ENCODE assay signal across 28 cellular contexts in genomic region chr2:192876698-192877097, GRCh38.
"Had no signal": no experiment of that assay in that cellular context is flagged by ENCODE, and none has a peak within 500 bp of the region (broad histone marks: within the 10 kb centered on the region; RNA-seq: fewer than 3 reads in every experiment).

No MANE protein-coding gene starts in this region.

- H3K9me3 Mint-ChIP-seq: stimulated activated naive B cell treated with anti-CD40 and anti-IgM and Interleukin-4, amounts not matched to agents 10 μg/mL and 1 μg/mL and 100 μg/mL, for 72 hours had no signal

- DNase-seq: stimulated activated CD4-positive, alpha-beta T cell treated with anti-CD3 and anti-CD28 coated beads, Interleukin-2, amount 100 ng/mL, for 48 hours; stimulated activated CD4-positive, alpha-beta T cell treated with anti-CD3 and anti-CD28 coated beads, Interleukin-4, amount 100 ng/mL, for 1 hour; stimulated activated CD4-positive, alpha-beta T cell treated with anti-CD3 and anti-CD28 coated beads, Interleukin-4, amount 100 ng/mL, for 24 hours; stimulated activated CD4-positive, alpha-beta T cell treated with anti-CD3 and anti-CD28 coated beads, Interleukin-4, amount 100 ng/mL, for 4 hours; stimulated activated CD8-positive, alpha-beta memory T cell treated with anti-CD3 and anti-CD28 coated beads, Interleukin-4, amount 100 ng/mL, for 48 hours; stimulated activated naive B cell treated with anti-CD40 and anti-IgM and Interleukin-4, amounts not matched to agents 10 μg/mL and 1 μg/mL and 100 μg/mL, for 72 hours; stimulated activated naive CD4-positive, alpha-beta T cell; stimulated activated naive CD4-positive, alpha-beta T cell treated with Interleukin-2 at 50 U/mL for 16 hours; stimulated activated naive CD8-positive, alpha-beta T cell treated with anti-CD3 and anti-CD28 coated beads, Interleukin-15, amount 100 ng/mL, for 72 hours; stimulated activated naive CD8-positive, alpha-beta T cell treated with anti-CD3 and anti-CD28 coated beads, Interleukin-15, Interleukin-2, amounts not matched to agents 100 U/mL and 50 U/mL, for 24 hours; stomach; substantia nigra; testis; thyroid gland; tibial artery; transverse colon; trophoblast cell; upper lobe of left lung; upper lobe of right lung; uterus had no signal

- H3K27ac Mint-ChIP-seq: stimulated activated effector memory CD8-positive, alpha-beta T cell treated with anti-CD3 and anti-CD28 coated beads, Interleukin-12 subunit alpha, Interleukin-12 subunit beta, amount 100 ng/mL, for 72 hours; stimulated activated memory B cell treated with anti-CD40 and anti-IgM and Interleukin-4, amounts not matched to agents 10 μg/mL and 1 μg/mL and 100 μg/mL, for 72 hours; stimulated activated naive B cell treated with anti-CD40 and anti-IgM and Interleukin-4, amounts not matched to agents 10 μg/mL and 1 μg/mL and 100 μg/mL, for 72 hours; stimulated activated naive CD8-positive, alpha-beta T cell treated with anti-CD3 and anti-CD28 coated beads, Interleukin-15, amount 100 ng/mL, for 72 hours; stimulated activated naive CD8-positive, alpha-beta T cell treated with anti-CD3 and anti-CD28 coated beads, Interleukin-15, Interleukin-2, amounts not matched to agents 100 ng/mL and 50 ng/mL, for 24 hours; type B pancreatic cell had no signal

- H3K27ac ChIP-seq: stomach, suprapubic skin, testis, thoracic aorta, thyroid gland, tibial artery, tibial nerve, transverse colon, upper lobe of left lung, upper lobe of right lung, uterus, vagina had no signal

- H3K4me3 ChIP-seq: stomach, suprapubic skin, testis, thoracic aorta, thyroid gland, tibial artery, tibial nerve, transverse colon, upper lobe of left lung, upper lobe of right lung, uterus, vagina had no signal

- H3K36me3 ChIP-seq: stomach, suprapubic skin, thoracic aorta, thyroid gland, tibial artery, tibial nerve, transverse colon, upper lobe of left lung, upper lobe of right lung, uterus, vagina had no signal

- H3K27me3 Mint-ChIP-seq: stimulated activated memory B cell treated with anti-CD40 and anti-IgM and Interleukin-4, amounts not matched to agents 10 μg/mL and 1 μg/mL and 100 μg/mL, for 72 hours; stimulated activated naive B cell treated with anti-CD40 and anti-IgM and Interleukin-4, amounts not matched to agents 10 μg/mL and 1 μg/mL and 100 μg/mL, for 72 hours; stimulated activated naive CD8-positive, alpha-beta T cell treated with anti-CD3 and anti-CD28 coated beads, Interleukin-15, amount 100 ng/mL, for 72 hours; stimulated activated naive CD8-positive, alpha-beta T cell treated with anti-CD3 and anti-CD28 coated beads, Interleukin-15, Interleukin-2, amounts not matched to agents 100 ng/mL and 50 ng/mL, for 24 hours had no signal

- H3K4me3 Mint-ChIP-seq: stimulated activated effector memory CD8-positive, alpha-beta T cell treated with anti-CD3 and anti-CD28 coated beads, Interleukin-12 subunit alpha, Interleukin-12 subunit beta, amount 100 ng/mL, for 72 hours; stimulated activated memory B cell treated with anti-CD40 and anti-IgM and Interleukin-4, amounts not matched to agents 10 μg/mL and 1 μg/mL and 100 μg/mL, for 72 hours; stimulated activated naive B cell treated with anti-CD40 and anti-IgM and Interleukin-4, amounts not matched to agents 10 μg/mL and 1 μg/mL and 100 μg/mL, for 72 hours; stimulated activated naive CD8-positive, alpha-beta T cell treated with anti-CD3 and anti-CD28 coated beads, Interleukin-15, amount 100 ng/mL, for 72 hours; stimulated activated naive CD8-positive, alpha-beta T cell treated with anti-CD3 and anti-CD28 coated beads, Interleukin-15, Interleukin-2, amounts not matched to agents 100 ng/mL and 50 ng/mL, for 24 hours; type B pancreatic cell had no signal

- H3K4me1 Mint-ChIP-seq: stimulated activated effector memory CD8-positive, alpha-beta T cell treated with anti-CD3 and anti-CD28 coated beads, Interleukin-12 subunit alpha, Interleukin-12 subunit beta, amount 100 ng/mL, for 72 hours; stimulated activated memory B cell treated with anti-CD40 and anti-IgM and Interleukin-4, amounts not matched to agents 10 μg/mL and 1 μg/mL and 100 μg/mL, for 72 hours; stimulated activated naive B cell treated with anti-CD40 and anti-IgM and Interleukin-4, amounts not matched to agents 10 μg/mL and 1 μg/mL and 100 μg/mL, for 72 hours; stimulated activated naive CD8-positive, alpha-beta T cell treated with anti-CD3 and anti-CD28 coated beads, Interleukin-15, amount 100 ng/mL, for 72 hours had no signal

- H3K9me3 ChIP-seq: stomach, suprapubic skin, testis, thoracic aorta, thyroid gland, tibial artery, tibial nerve, transverse colon, upper lobe of left lung, upper lobe of right lung, uterus, vagina had no signal

- H3K36me3 Mint-ChIP-seq: stimulated activated effector memory CD8-positive, alpha-beta T cell treated with anti-CD3 and anti-CD28 coated beads, Interleukin-12 subunit alpha, Interleukin-12 subunit beta, amount 100 ng/mL, for 72 hours; stimulated activated memory B cell treated with anti-CD40 and anti-IgM and Interleukin-4, amounts not matched to agents 10 μg/mL and 1 μg/mL and 100 μg/mL, for 72 hours; stimulated activated naive B cell treated with anti-CD40 and anti-IgM and Interleukin-4, amounts not matched to agents 10 μg/mL and 1 μg/mL and 100 μg/mL, for 72 hours; type B pancreatic cell had no signal

- H3K4me1 ChIP-seq: stomach, suprapubic skin, testis, thyroid gland, tibial artery, tibial nerve, transverse colon, upper lobe of left lung, upper lobe of right lung, uterus, vagina had no signal

- ATAC-seq: stimulated activated effector memory CD8-positive, alpha-beta T cell treated with anti-CD3 and anti-CD28 coated beads, Interleukin-12 subunit alpha, Interleukin-12 subunit beta, amount 100 ng/mL, for 72 hours; stimulated activated naive B cell treated with anti-CD40 and anti-IgM and Interleukin-4, amounts not matched to agents 10 μg/mL and 1 μg/mL and 100 μg/mL, for 72 hours; stimulated activated naive CD8-positive, alpha-beta T cell treated with anti-CD3 and anti-CD28 coated beads, Interleukin-15, amount 100 ng/mL, for 72 hours; stimulated activated naive CD8-positive, alpha-beta T cell treated with anti-CD3 and anti-CD28 coated beads, Interleukin-15, Interleukin-2, amounts not matched to agents 100 U/mL and 50 U/mL, for 24 hours; upper lobe of right lung had no signal

- H3K27me3 ChIP-seq: stomach, testis, thyroid gland, tibial artery, tibial nerve, transverse colon, upper lobe of left lung, upper lobe of right lung, uterus, vagina had no signal
